ENCODE assay signal across 30 cellular contexts in the genomic region with DNA sequence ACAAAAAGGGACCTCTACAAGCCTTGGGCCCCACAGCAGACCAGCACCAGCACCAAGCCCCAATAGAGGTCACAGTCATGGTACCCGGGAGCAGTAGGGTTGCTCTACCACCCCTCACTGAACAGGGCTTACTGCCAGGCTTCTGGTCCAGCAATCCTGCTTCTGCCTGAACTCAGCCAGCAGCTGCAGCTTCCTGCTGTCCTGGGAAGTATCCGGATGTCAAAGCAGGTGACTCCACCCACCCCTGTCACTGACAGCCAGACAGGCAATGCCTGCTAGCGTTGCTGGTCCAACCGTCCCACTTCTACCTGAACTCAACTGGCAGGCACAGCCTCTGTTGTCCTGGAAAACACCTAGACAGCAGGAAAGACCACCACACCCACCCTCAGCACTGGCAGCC. TPM values are rescaled to one million over a fixed set of nuclear protein-coding genes. Genes with fewer than 3 reads are reported as not detected.
"Had no signal": no experiment of that assay in that cellular context is flagged by ENCODE, and none has a peak within 500 bp of the region (broad histone marks: within the 10 kb centered on the region; RNA-seq: fewer than 3 reads in every experiment).

No MANE protein-coding gene starts in this region.

- H3K27me3 ChIP-seq: foreskin keratinocyte, left lung, neutrophil, stomach, thyroid gland, vagina had no signal

- H3K4me3 ChIP-seq: esophagus muscularis mucosa, gastroesophageal sphincter, heart right ventricle, left lung, smooth muscle cell, stomach, thyroid gland, vagina had no signal

- H3K4me3 Mint-ChIP-seq: naive thymus-derived CD8-positive, alpha-beta T cell had no signal

- H3K4me1 ChIP-seq: esophagus muscularis mucosa, foreskin keratinocyte, gastroesophageal sphincter, heart right ventricle, left lung, parathyroid adenoma, stomach, vagina had no signal

- DNase-seq: cerebellar nuclear complex; effector CD8-positive, alpha-beta T cell; foreskin keratinocyte; glutamatergic neuron; heart right ventricle; hypothalamus; left cardiac atrium; left lung; naive thymus-derived CD8-positive, alpha-beta T cell; stimulated activated CD4-positive, alpha-beta T cell treated with anti-CD3 and anti-CD28 coated beads, Interleukin-12 subunit alpha, Interleukin-12 subunit beta, amount 100 ng/mL, for 4 hours; stimulated activated CD4-positive, alpha-beta T cell treated with anti-CD3 and anti-CD28 coated beads, Interleukin-1b, Interleukin-23, amount 100 ng/mL, for 48 hours; stimulated activated CD4-positive, alpha-beta T cell treated with anti-CD3 and anti-CD28 coated beads, Interleukin-4, amount 100 ng/mL, for 1 hour; stimulated activated CD8-positive, alpha-beta memory T cell treated with anti-CD3 and anti-CD28 coated beads, Interleukin-4, amount 100 ng/mL, for 48 hours; stimulated activated naive CD4-positive, alpha-beta T cell treated with Interleukin-2 at 50 U/mL for 16 hours; stomach; thyroid gland; trophoblast cell had no signal

- H3K4me2 ChIP-seq: smooth muscle cell had no signal

- H2AFZ ChIP-seq: parathyroid adenoma had no signal

- H3K36me3 ChIP-seq: esophagus muscularis mucosa, gastroesophageal sphincter, heart right ventricle, left lung, neutrophil, stomach, thyroid gland, vagina had no signal

- H3K9ac ChIP-seq: parathyroid adenoma had no signal

- H3K79me2 ChIP-seq: parathyroid adenoma had no signal

- H3K27ac Mint-ChIP-seq: naive thymus-derived CD8-positive, alpha-beta T cell; progenitor cell of endocrine pancreas had no signal

- H3K4me1 Mint-ChIP-seq: naive thymus-derived CD8-positive, alpha-beta T cell had no signal

- H3K9me3 ChIP-seq: neutrophil, thyroid gland, vagina had no signal

- H3K27ac ChIP-seq: esophagus muscularis mucosa, foreskin keratinocyte, gastroesophageal sphincter, heart right ventricle, left lung, neutrophil, parathyroid adenoma, stomach, thyroid gland, vagina had no signal

RNA-seq across cellular contexts. Expression of gene PCSK2, which starts 47.0 kb away (rescaled TPM):
- total RNA-seq: endothelial cell of umbilical vein; epithelial cell of proximal tubule; foreskin keratinocyte; lung microvascular endothelial cell; mesenteric fat pad; naive thymus-derived CD8-positive, alpha-beta T cell; osteoblast; smooth muscle cell; ureter had no signal
- polyA plus RNA-seq: endothelial cell of umbilical vein; foreskin keratinocyte; naive thymus-derived CD8-positive, alpha-beta T cell; smooth muscle cell had no signal
